Comparison of ENCODE assay signal across 12 cellular contexts in genomic region chr1:19424651-19425570, GRCh38.
DNase-seq lines count a peak whose midpoint lies in the region; ATAC-seq and TF ChIP-seq lines count a peak whose summit lies in the region.
"Had no signal": no experiment of that assay in that cellular context is flagged by ENCODE, and none has a peak within 500 bp of the region (broad histone marks: within the 10 kb centered on the region; RNA-seq: fewer than 3 reads in every experiment).

No MANE protein-coding gene starts in this region.

- H3K4me2 ChIP-seq in IMR-90 (ENCODE audit: low read depth, low read length) (no peak overlapping the region), hepatocyte (no peak overlapping the region), smooth muscle cell (no peak overlapping the region)

- intact Hi-C loops in IMR-90 (cut with micrococcal nuclease), result no loop called here

- H3K4me3 ChIP-seq in IMR-90 (ENCODE audit: insufficient read depth, low read depth, low read length), result no peak overlapping the region
- no peak overlapping the region for H3K4me3 ChIP-seq in hepatocyte
- no peak overlapping the region for H3K4me3 ChIP-seq in smooth muscle cell
- H3K4me3 ChIP-seq: body of pancreas had no signal

- H3K56ac ChIP-seq in IMR-90 (ENCODE audit: extremely low read depth, insufficient read depth, low read length), result no peak overlapping the region

- POLR2A ChIA-PET in IMR-90 (lab: Charles Lee; ENCODE audit: unreplicated experiment), result no interaction called here

- H3K4me1 ChIP-seq in IMR-90 (ENCODE audit: control insufficient read depth, insufficient read depth, low read length) (peaks cover 52% of the 10 kb centered on the region), hepatocyte (ENCODE audit: insufficient read depth) (peaks cover 44% of the 10 kb centered on the region), smooth muscle cell (ENCODE audit: low read depth) (peaks cover 30% of the 10 kb centered on the region)

- ATAC-seq in IMR-90 (ENCODE audit: low read depth), result no peak
- ATAC-seq in T-helper 17 cell, result no peak
- ATAC-seq in HG03565 (IDR thresholded peaks at IDR 0.05; ENCODE audit: unreplicated experiment), result no peak
- no peak for ATAC-seq in HG02885 (IDR thresholded peaks at IDR 0.05; ENCODE audit: poor library complexity, unreplicated experiment)
- ATAC-seq: body of pancreas had no signal

- no peak overlapping the region; the same call in 1 of the 2 replicates for H3K14ac ChIP-seq in IMR-90 (replicated peaks; ENCODE audit: low read depth, low read length)

- peak overlapping the region; percentile 85 for H3K27ac Mint-ChIP-seq in T-helper 17 cell
- H3K27ac Mint-ChIP-seq: T-helper 1 cell treated with Interleukin-12 subunit alpha and Interleukin-12 subunit beta and Interleukin-4 antibody, amounts not matched to agents 30 μg/mL and 1 μg/mL, for 36 hours had no signal

- peak overlapping the region; percentile 30 for H3K27ac ChIP-seq in IMR-90 (ENCODE audit: insufficient read depth, low read length)
- H3K27ac ChIP-seq in hepatocyte, result peak overlapping the region; percentile 84
- peak overlapping the region; percentile 82 for H3K27ac ChIP-seq in smooth muscle cell (ENCODE audit: low read depth)
- H3K27ac ChIP-seq: body of pancreas had no signal

- TF ChIP-seq POLR2A in IMR-90 (IDR thresholded peaks at IDR 0.05; ENCODE audit: low read depth, low read length), result no peak

- H3K4ac ChIP-seq in IMR-90 (ENCODE audit: low read depth, low read length), result no peak overlapping the region; the same call in 1 of the 2 replicates

- dilution Hi-C loops in IMR-90 (cut with HindIII; ENCODE audit: low sequenced_read_pairs, unreplicated experiment), result no loop called here

- peak overlapping the region; percentile 34; the same call in 1 of the 2 replicates for H3K23ac ChIP-seq in IMR-90 (ENCODE audit: low read depth, low read length)

- CTCF ChIA-PET in IMR-90 (lab: Yijun Ruan, JAX), result interaction anchor here (0.6 kb wide), 1 partner anchor 216 kb away, joined by 3 read pairs; no protein-coding TSS in a partner anchor

- no peak for DNase-seq in IMR-90
- DNase-seq in T-helper 17 cell, result no peak
- no peak for DNase-seq in hepatocyte (ENCODE audit: low spot score)
- DNase-seq in smooth muscle cell (lab: John Stamatoyannopoulos, UW; ENCODE audit: unreplicated experiment), result no peak
- no peak for DNase-seq in D341Med (ENCODE audit: low spot score)
- DNase-seq in iPS-NIHi11 (ENCODE audit: low spot score), result no peak
- DNase-seq: body of pancreas, GDM1, KBM-7 had no signal

- peaks cover 29 to 94% of the 10 kb centered on the region in 2 experiments for H3K79me1 ChIP-seq in IMR-90 (ENCODE audit: low read depth in 1 of 2, low read length in 2 of 2)

- no peak for TF ChIP-seq RAD21 in IMR-90 (IDR thresholded peaks at IDR 0.05; ENCODE audit: low read length)

- peaks cover 93% of the 10 kb centered on the region for H4K20me1 ChIP-seq in IMR-90 (ENCODE audit: insufficient read depth, low read length)
- H4K20me1 ChIP-seq in hepatocyte (ENCODE audit: insufficient read depth, poor library complexity, severe bottlenecking), result peaks cover 53% of the 10 kb centered on the region
- H4K20me1 ChIP-seq in smooth muscle cell (ENCODE audit: low read depth), result peaks cover 99% of the 10 kb centered on the region

- H2BK20ac ChIP-seq in IMR-90 (ENCODE audit: low read depth, low read length), result no peak overlapping the region

- H4K91ac ChIP-seq in IMR-90 (ENCODE audit: insufficient read depth, low read depth, low read length), result no peak overlapping the region

- no TSS peak for BruUV-seq in IMR-90 (replicated peaks; lab: Mats Ljungman, UMichigan)

- H3K4me3 Mint-ChIP-seq in T-helper 17 cell, result no peak overlapping the region
- H3K4me3 Mint-ChIP-seq: T-helper 1 cell treated with Interleukin-12 subunit alpha and Interleukin-12 subunit beta and Interleukin-4 antibody, amounts not matched to agents 30 μg/mL and 1 μg/mL, for 36 hours had no signal

- H3K4me1 Mint-ChIP-seq in T-helper 17 cell, result peaks cover 66% of the 10 kb centered on the region

- H3K9ac ChIP-seq in IMR-90 (ENCODE audit: low read depth, low read length) (no peak overlapping the region), smooth muscle cell (ENCODE audit: low read depth) (no peak overlapping the region)

- no peaks in the 10 kb centered on the region for H3K9me2 ChIP-seq in hepatocyte (replicated peaks; ENCODE audit: insufficient read depth)

- no peaks in the 10 kb centered on the region for H3K27me3 Mint-ChIP-seq in T-helper 17 cell

- H3K79me2 ChIP-seq in hepatocyte (peaks cover 97% of the 10 kb centered on the region), smooth muscle cell (ENCODE audit: low read depth) (peaks cover 98% of the 10 kb centered on the region)

- peak overlapping the region; percentile 75; the same call in 1 of the 2 replicates for H2AK5ac ChIP-seq in IMR-90 (ENCODE audit: low read depth, low read length)

- H4K5ac ChIP-seq in IMR-90 (ENCODE audit: low read depth, low read length), result 0 out of 2 replicates have a peak overlapping the region, but pooled peaks have one; percentile 20

- H2AFZ ChIP-seq in IMR-90 (replicated peaks; ENCODE audit: low read length, poor library complexity) (no peak overlapping the region), hepatocyte (no peak overlapping the region), smooth muscle cell (ENCODE audit: low read depth) (no peak overlapping the region)

- no peak overlapping the region for H2BK5ac ChIP-seq in IMR-90 (ENCODE audit: low read depth, low read length, poor library complexity, severe bottlenecking)

- TF ChIP-seq CTCF in IMR-90 (conservative IDR thresholded peaks at IDR 0.05; ENCODE audit: low read depth, low read length), result no peak
- TF ChIP-seq CTCF in hepatocyte (IDR thresholded peaks at IDR 0.05; ENCODE audit: poor library complexity), result no peak
- no peak for TF ChIP-seq CTCF in smooth muscle cell (IDR thresholded peaks at IDR 0.05; ENCODE audit: borderline replicate concordance, insufficient read depth, poor library complexity, severe bottlenecking)

- H3K18ac ChIP-seq in IMR-90 (ENCODE audit: low read depth, low read length), result peak overlapping the region; percentile 26

- 86% methylated on average over 4 of the region's 7 CpGs; no CpG with 5 or more reads in 1 of the 2 experiments for WGBS in IMR-90 (ENCODE audit: extremely low coverage in 2 of 2, insufficient read length in 1 of 2), 2 experiments
- WGBS in hepatocyte (ENCODE audit: low lambda C conversion rate, missing lambda C conversion rate), result 84% methylated on average over 7 of the region's 7 CpGs
- 96% methylated on average over 7 of the region's 7 CpGs for WGBS in smooth muscle cell (ENCODE audit: low lambda C conversion rate)

- H2AK9ac ChIP-seq in IMR-90 (replicated peaks; ENCODE audit: low read depth, low read length, poor library complexity), result no peak overlapping the region

- H2BK120ac ChIP-seq in IMR-90 (ENCODE audit: low read depth, low read length), result no peak overlapping the region

- in situ Hi-C loops in IMR-90 (cut with MboI; ENCODE audit: low sequenced_read_pairs), result no loop called here

- H3K36me3 Mint-ChIP-seq in T-helper 17 cell (ENCODE audit: low read depth), result no peaks in the 10 kb centered on the region

- H4K8ac ChIP-seq in IMR-90 (ENCODE audit: low read depth in 2 of 2, low read length in 2 of 2), result no peak overlapping the region; a peak in 1 of 4 replicates

- H3K9me3 ChIP-seq in IMR-90 (ENCODE audit: control insufficient read depth, insufficient read depth, low read length) (no peaks in the 10 kb centered on the region), T-helper 17 cell (ENCODE audit: control insufficient read depth, low read length, poor library complexity, severe bottlenecking) (no peaks in the 10 kb centered on the region), hepatocyte (ENCODE audit: low read depth) (no peaks in the 10 kb centered on the region), smooth muscle cell (replicated peaks; ENCODE audit: low read depth) (no peaks in the 10 kb centered on the region)
- H3K9me3 ChIP-seq: body of pancreas had no signal

- peaks cover 6% of the 10 kb centered on the region for H3F3A ChIP-seq in smooth muscle cell (ENCODE audit: low read depth)

- H3K9me1 ChIP-seq in IMR-90 (ENCODE audit: insufficient read depth, low read length), result peaks cover 56% of the 10 kb centered on the region

- no peaks in the 10 kb centered on the region for H3K36me3 ChIP-seq in IMR-90 (ENCODE audit: control insufficient read depth, insufficient read depth, low read length)
- no peaks in the 10 kb centered on the region for H3K36me3 ChIP-seq in hepatocyte (replicated peaks; ENCODE audit: insufficient read depth, low read depth)
- no peaks in the 10 kb centered on the region for H3K36me3 ChIP-seq in smooth muscle cell (ENCODE audit: low read depth)

- peak overlapping the region; percentile 26; the same call in 1 of the 3 replicates for H2BK15ac ChIP-seq in IMR-90 (ENCODE audit: low read depth, low read length)

- H3K27me3 ChIP-seq in IMR-90 (ENCODE audit: control insufficient read depth, insufficient read depth, low read length), result no peaks in the 10 kb centered on the region
- H3K27me3 ChIP-seq in hepatocyte, result no peaks in the 10 kb centered on the region
- no peaks in the 10 kb centered on the region for H3K27me3 ChIP-seq in smooth muscle cell (ENCODE audit: low read depth)
- H3K27me3 ChIP-seq: body of pancreas had no signal

TF ChIP-seq in IMR-90, 13 proteins besides CTCF, POLR2A, EP300 and RAD21:
- no peak for TF ChIP-seq RCOR1 (IDR thresholded peaks at IDR 0.05; ENCODE audit: insufficient replicate concordance, low read length)
- no peak for TF ChIP-seq BHLHE40 (IDR thresholded peaks at IDR 0.05; ENCODE audit: low read depth, low read length)
- TF ChIP-seq CEBPB (IDR thresholded peaks at IDR 0.05; ENCODE audit: low read depth, low read length), result no peak
- TF ChIP-seq RFX5 (IDR thresholded peaks at IDR 0.05; ENCODE audit: low read depth, low read length), result no peak
TF ChIP-seq in IMR-90: peak in this region for 0.

Comparison
In these comparisons a context has a peak if more than half of its experiments do, and no peak if none do; other contexts are left out.
1. H3K27ac ChIP-seq: peak in every context shown above with its lines; median percentile 84 in hepatocyte; 82 in smooth muscle cell; 30 in IMR-90.